9 cellular contexts compared by ENCODE assay signal in the genomic region with DNA sequence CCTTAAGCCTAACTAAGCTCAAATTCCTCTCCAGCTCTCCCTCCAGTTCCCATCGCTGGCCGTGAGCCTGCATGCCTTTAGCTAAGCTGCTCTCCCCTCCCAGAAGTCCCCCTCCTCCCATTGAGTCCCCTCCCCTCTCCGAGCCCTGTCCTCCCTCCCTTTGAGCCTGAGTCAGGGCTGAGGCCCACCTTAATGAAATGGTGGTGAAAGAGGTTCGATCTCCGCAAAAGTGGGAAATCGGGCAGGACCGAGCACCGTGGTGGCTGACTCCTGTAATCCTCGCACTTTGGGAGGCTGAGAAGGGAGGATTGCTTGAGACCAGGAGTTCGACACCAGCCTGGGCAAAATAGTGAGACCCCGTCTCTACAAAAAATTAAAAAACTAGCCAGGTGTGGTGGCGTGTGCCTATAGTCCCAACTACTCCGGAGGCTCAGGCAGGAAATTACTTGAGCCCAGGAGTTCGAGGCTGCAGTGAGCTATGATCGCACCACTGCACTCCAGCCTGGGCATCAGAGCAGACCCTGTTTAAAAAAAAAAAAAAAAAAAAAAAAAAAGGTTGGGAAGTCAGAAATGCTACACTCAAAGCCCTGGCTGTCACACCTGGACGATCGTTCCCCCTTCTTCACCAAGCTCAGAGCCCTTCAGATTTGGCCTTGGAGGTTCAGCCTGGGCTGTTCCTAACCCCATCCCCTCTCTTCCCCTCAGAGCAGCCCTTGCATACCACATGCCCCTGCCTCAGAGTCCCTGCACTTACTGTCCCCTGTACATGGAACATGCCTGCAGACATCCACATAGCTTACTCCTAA. TPM values are rescaled to one million over a fixed set of nuclear protein-coding genes. Genes with fewer than 3 reads are reported as not detected.
DNase-seq lines count a peak whose midpoint lies in the region; ATAC-seq and TF ChIP-seq lines count a peak whose summit lies in the region.
"Had no signal": no experiment of that assay in that cellular context is flagged by ENCODE, and none has a peak within 500 bp of the region (broad histone marks: within the 10 kb centered on the region; RNA-seq: fewer than 3 reads in every experiment).

No MANE protein-coding gene starts in this region.

- no peaks in the 10 kb centered on the region for H3F3A ChIP-seq in smooth muscle cell (ENCODE audit: low read depth)

- POLR2A ChIA-PET in GM10248 (lab: Yijun Ruan, JAX) = no interaction called here
- POLR2A ChIA-PET in T-cell (lab: Charles Lee) = interaction anchor here in 1 of 2 donors (0.5 kb wide), 1 partner anchor 235 kb away, joined by 3 read pairs; no protein-coding TSS in a partner anchor

- no peaks in the 10 kb centered on the region for H3K36me3 Mint-ChIP-seq in T-cell

- no peak overlapping the region for H3K27ac Mint-ChIP-seq in T-cell

- H3K36me3 ChIP-seq in iPS-20b (ENCODE audit: insufficient read depth, low read depth, low read length) (no peaks in the 10 kb centered on the region), smooth muscle cell (ENCODE audit: low read depth) (no peaks in the 10 kb centered on the region)

- CTCF ChIA-PET in GM10248 (lab: Yijun Ruan, JAX) (no interaction called here), T-cell (lab: Charles Lee) (interaction anchor here in 1 of 2 donors (0.6 kb wide), 1 partner anchor 39 kb away, joined by 5 read pairs; no protein-coding TSS in a partner anchor)

- DNase-seq in GM10248 (ENCODE audit: extremely low spot score) (peak; percentile 10), T-cell (no peak), smooth muscle cell (lab: John Stamatoyannopoulos, UW; ENCODE audit: unreplicated experiment) (no peak), globus pallidus (ENCODE audit: low spot score) (no peak), NOMO-1 treated with DMSO at 0.1 percent for 48 hours (lab: John Stamatoyannopoulos, UW; ENCODE audit: unreplicated experiment) (no peak), SKM-1 treated with dmso at 0.1 percent for 144 hours (lab: John Stamatoyannopoulos, UW; ENCODE audit: unreplicated experiment) (no peak)
- DNase-seq: OCI-M1 had no signal

- peak overlapping the region; percentile 13 to 59 (median 37) for H3K4me3 Mint-ChIP-seq in T-cell

- H2AFZ ChIP-seq in smooth muscle cell (ENCODE audit: low read depth) = no peak overlapping the region

- H3K9me3 ChIP-seq in iPS-20b (ENCODE audit: insufficient read depth, low read depth, low read length) (no peaks in the 10 kb centered on the region), smooth muscle cell (replicated peaks; ENCODE audit: low read depth) (no peaks in the 10 kb centered on the region)

- peaks cover 0 to 3% (median 0%) of the 10 kb centered on the region in 3 donors for H3K9me3 Mint-ChIP-seq in T-cell

- no peaks in the 10 kb centered on the region for H4K20me1 ChIP-seq in smooth muscle cell (ENCODE audit: low read depth)

- H3K79me2 ChIP-seq in smooth muscle cell (ENCODE audit: low read depth) = no peaks in the 10 kb centered on the region

- H3K4me1 ChIP-seq in iPS-20b (ENCODE audit: insufficient read depth, low read length) = no peaks in the 10 kb centered on the region
- H3K4me1 ChIP-seq in smooth muscle cell (ENCODE audit: low read depth) = no peaks in the 10 kb centered on the region

- peak overlapping the region; percentile 74 for H3K4me2 ChIP-seq in smooth muscle cell

- ATAC-seq in T-cell (replicated peaks in 1 of 4) (no peak), GM21381 (IDR thresholded peaks at IDR 0.05; ENCODE audit: unreplicated experiment) (no peak)

- 74% methylated on average over 16 of the region's 17 CpGs for WGBS in smooth muscle cell (ENCODE audit: low lambda C conversion rate)

- H3K4me3 ChIP-seq in iPS-20b (ENCODE audit: low read length) (peak overlapping the region; percentile 70), smooth muscle cell (peak overlapping the region; percentile 42)

- H3K4me1 Mint-ChIP-seq in T-cell = peaks cover 0 to 9% (median 6%) of the 10 kb centered on the region in 3 donors

- TF ChIP-seq CTCF in GM10248 (IDR thresholded peaks at IDR 0.05; ENCODE audit: control extremely low read depth, extremely low read depth, low read depth, missing control alignments) (no peak), smooth muscle cell (IDR thresholded peaks at IDR 0.05; ENCODE audit: borderline replicate concordance, insufficient read depth, poor library complexity, severe bottlenecking) (no peak)

- H3K27me3 ChIP-seq in iPS-20b (ENCODE audit: insufficient read depth, low read length) (peaks cover 25% of the 10 kb centered on the region), smooth muscle cell (ENCODE audit: low read depth) (peaks cover 48% of the 10 kb centered on the region)

- peak overlapping the region; percentile 35; the same call in 1 of the 2 replicates for H3K9ac ChIP-seq in iPS-20b (ENCODE audit: low read depth, low read length)
- no peak overlapping the region for H3K9ac ChIP-seq in smooth muscle cell (ENCODE audit: low read depth)

- H3K27ac ChIP-seq in iPS-20b (ENCODE audit: low read length) = no peak overlapping the region
- no peak overlapping the region for H3K27ac ChIP-seq in smooth muscle cell (ENCODE audit: low read depth)

- H3K27me3 Mint-ChIP-seq in T-cell = peaks cover 49 to 52% of the 10 kb centered on the region in 2 donors

RNA-seq across cellular contexts. Expression of a gene that starts 1.0 kb away (rescaled TPM):
- under 1 TPM in 2 of 5 donors, not detected in 3; 0.26 to 0.50 TPM for total RNA-seq in T-cell
- total RNA-seq in smooth muscle cell = not detected in 2 replicates
- 0.16 and 1.8 TPM in 2 replicates for polyA plus RNA-seq in smooth muscle cell

RNA-seq across cellular contexts. Expression of a gene that starts 32.5 kb away (rescaled TPM):
- total RNA-seq in T-cell = 10 to 100 TPM; 14.5 to 24.3 (median 18.8) TPM
- total RNA-seq in smooth muscle cell = 3.4 and 16.5 TPM in 2 replicates
- 14.1 and 19.9 TPM in 2 replicates for polyA plus RNA-seq in smooth muscle cell

RNA-seq across cellular contexts. Expression of a gene that starts 51.6 kb away (rescaled TPM):
- 10 to 100 TPM in 4 of 5 donors, 1 to 10 TPM in 1; 7.7 to 18.1 (median 13.0) TPM for total RNA-seq in T-cell
- total RNA-seq in smooth muscle cell = 14.3 and 18.3 TPM in 2 replicates
- polyA plus RNA-seq in smooth muscle cell = 7.5 and 18.0 TPM in 2 replicates

RNA-seq across cellular contexts. Expression of a gene that starts 59.7 kb away (rescaled TPM):
- total RNA-seq in T-cell (1 to 10 TPM in 1 of 5 donors, under 1 TPM in 2, not detected in 2; 0.53 to 1.3 (median 0.79) TPM), smooth muscle cell (83.7 and 109 TPM in 2 replicates)
- polyA plus RNA-seq in smooth muscle cell = 63.5 and 429 TPM in 2 replicates
